Comparison of ENCODE assay signal across 8 cellular contexts in genomic region chr9:134135343-134136116, GRCh38. TPM values are rescaled to one million over a fixed set of nuclear protein-coding genes. Genes with fewer than 3 reads are reported as not detected.
DNase-seq lines count a peak whose midpoint lies in the region; ATAC-seq and TF ChIP-seq lines count a peak whose summit lies in the region.

WDR5 (plus strand) TSS chr9:134136082; CDS start chr9:134139878, 3,796 bp downstream.

- H3K4me3 ChIP-seq in left ventricle myocardium inferior: peak within 1 kb of the TSS; percentile 99
- H3K4me3 ChIP-seq in upper lobe of left lung: peak within 1 kb of the TSS; percentile 70 to 100 (median 90)

- peak within 1 kb of the TSS; percentile 92 for H3K4me3 Mint-ChIP-seq in progenitor cell of endocrine pancreas (ENCODE audit: low read depth)

- H3K36me3 Mint-ChIP-seq in progenitor cell of endocrine pancreas (ENCODE audit: insufficient read depth): peaks cover 3% of the 10 kb centered on the region

- H3K36me3 ChIP-seq in left ventricle myocardium inferior (peaks cover 8% of the 10 kb centered on the region), upper lobe of left lung (peaks cover 0 to 10% (median 7%) of the 10 kb centered on the region in 4 donors)

- H3K27me3 Mint-ChIP-seq in progenitor cell of endocrine pancreas: no peaks in the 10 kb centered on the region

- H3K9me3 ChIP-seq in left ventricle myocardium inferior (replicated peaks) (no peaks in the 10 kb centered on the region), upper lobe of left lung (no peaks in the 10 kb centered on the region)

- TF ChIP-seq EP300 in upper lobe of left lung (IDR thresholded peaks at IDR 0.05): no peak

- intact Hi-C loops in left ventricle myocardium inferior (cut with micrococcal nuclease): no loop called here

- peak within 1 kb of the TSS; percentile 97 for H3K27ac ChIP-seq in left ventricle myocardium inferior (replicated peaks)
- H3K27ac ChIP-seq in upper lobe of left lung: peak within 1 kb of the TSS; percentile 84 to 97 (median 92)

- ATAC-seq in HG02642 (IDR thresholded peaks at IDR 0.05; ENCODE audit: poor library complexity, unreplicated experiment) (peak; percentile 63), upper lobe of left lung (ENCODE audit: low FRiP score in 2 of 2) (peak; percentile 91 to 95)

- H3K9me3 Mint-ChIP-seq in progenitor cell of endocrine pancreas (ENCODE audit: low read depth): no peaks in the 10 kb centered on the region

- peak; percentile 37 for TF ChIP-seq CTCF in left ventricle myocardium inferior (IDR thresholded peaks at IDR 0.05; ENCODE audit: borderline replicate concordance)
- TF ChIP-seq CTCF in progenitor cell of endocrine pancreas (IDR thresholded peaks at IDR 0.05; ENCODE audit: unreplicated experiment): peak; percentile 34
- TF ChIP-seq CTCF in upper lobe of left lung (IDR thresholded peaks at IDR 0.05): peak in 2 of 6 experiments; percentile 10 to 25

- H3K27me3 ChIP-seq in left ventricle myocardium inferior (ENCODE audit: low read depth): no peaks in the 10 kb centered on the region
- no peaks in the 10 kb centered on the region for H3K27me3 ChIP-seq in upper lobe of left lung

- 0% methylated on average over 32 of the region's 81 CpGs; no CpG with 5 or more reads in 1 of the 2 donors for WGBS in upper lobe of left lung, 2 donors

- DNase-seq in NCI-H146 (lab: John Stamatoyannopoulos, UW) (peak; percentile 80), T-helper 2 cell (peak; percentile 82 to 92 (median 88)), amygdala (lab: John Stamatoyannopoulos, UW) (peak; percentile 47 to 93 (median 84)), left ventricle myocardium inferior (peak; percentile 94), progenitor cell of endocrine pancreas (ENCODE audit: low spot score, unreplicated experiment) (peak; percentile 93), upper lobe of left lung (peak; percentile 93 to 99)

- H3K4me1 ChIP-seq in left ventricle myocardium inferior: peaks cover 62% of the 10 kb centered on the region
- peaks cover 31 to 56% (median 42%) of the 10 kb centered on the region in 4 donors for H3K4me1 ChIP-seq in upper lobe of left lung

- H3K27ac Mint-ChIP-seq in progenitor cell of endocrine pancreas: peak within 1 kb of the TSS; percentile 96

- H3K4me1 Mint-ChIP-seq in progenitor cell of endocrine pancreas (ENCODE audit: low read depth): peaks cover 32% of the 10 kb centered on the region

- TF ChIP-seq POLR2A in GM10847 (IDR thresholded peaks at IDR 0.05; ENCODE audit: extremely low read depth, insufficient read length): peak; percentile 57
- peak in 3 of 4 donors; percentile 30 to 74 (median 41) for TF ChIP-seq POLR2A in upper lobe of left lung (IDR thresholded peaks at IDR 0.05)

RNA-seq across cellular contexts. Expression of gene WDR5, which starts in this region (rescaled TPM):
- 17.7 TPM for total RNA-seq in left ventricle myocardium inferior
- 46.8 and 47.0 TPM in 2 replicates for total RNA-seq in progenitor cell of endocrine pancreas
- total RNA-seq in upper lobe of left lung: 10 to 100 TPM; 23.3 to 48.2 (median 27.3) TPM

Comparison
In these comparisons a context has a peak if more than half of its experiments do, and no peak if none do; other contexts are left out.
1. Peak in every context shown above with its lines: DNase-seq, ATAC-seq, H3K4me3 ChIP-seq and H3K27ac ChIP-seq.